ENCODE assay signal across 8 cellular contexts in the genomic region with DNA sequence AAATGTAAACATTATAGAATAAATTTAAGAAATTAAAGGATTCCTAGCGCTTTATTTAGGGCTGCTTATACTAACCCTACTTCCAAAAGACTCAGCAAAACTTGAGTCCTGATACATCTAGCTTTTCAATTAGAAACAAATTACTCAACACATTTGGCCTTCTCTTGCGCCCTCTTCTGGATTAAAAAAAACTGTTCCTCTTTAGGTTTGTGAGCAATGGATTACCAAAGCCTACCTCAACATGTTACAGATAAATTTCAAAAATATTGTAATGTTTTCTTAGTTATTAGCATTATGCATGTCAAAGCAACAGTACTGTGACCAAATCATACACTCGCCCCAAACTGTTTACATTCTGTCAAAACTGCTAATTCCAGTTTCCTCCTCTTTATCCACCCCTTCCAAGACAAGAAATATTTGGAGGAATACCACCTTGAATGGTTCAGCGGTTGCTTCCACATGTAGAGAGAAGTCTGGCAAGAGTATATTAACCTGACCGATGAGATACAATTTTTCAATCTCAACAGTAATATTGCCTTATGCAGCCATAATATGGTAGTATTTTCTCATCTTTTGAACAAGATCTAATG. TPM values are rescaled to one million over a fixed set of nuclear protein-coding genes. Genes with fewer than 3 reads are reported as not detected.
DNase-seq lines count a peak whose midpoint lies in the region; ATAC-seq lines count a peak whose summit lies in the region.

No MANE protein-coding gene starts in this region.

- DNase-seq in A172 (ENCODE audit: low spot score), result peak; percentile 82
- DNase-seq in ELR (ENCODE audit: low read depth), result peak; percentile 84
- DNase-seq in NCI-H1092 (lab: John Stamatoyannopoulos, UW), result peak; percentile 51
- DNase-seq in SKM-1 treated with dmso at 0.1 percent for 144 hours (lab: John Stamatoyannopoulos, UW; ENCODE audit: unreplicated experiment), result peak; percentile 78
- peak; percentile 35 to 46 (median 44) for DNase-seq in effector memory CD8-positive, alpha-beta T cell

- peak overlapping the region; percentile 74 to 81 for H3K4me3 Mint-ChIP-seq in effector memory CD8-positive, alpha-beta T cell

- peak overlapping the region in 1 of 2 donors; percentile 86 for H3K27ac ChIP-seq in mucosa of rectum (ENCODE audit: low read depth in 2 of 2, low read length in 2 of 2)

- peaks cover 69% of the 10 kb centered on the region for H3K36me3 Mint-ChIP-seq in effector memory CD8-positive, alpha-beta T cell (ENCODE audit: insufficient read depth)

- H3K27me3 ChIP-seq in mucosa of rectum (ENCODE audit: control insufficient read depth in 2 of 2, insufficient read depth in 2 of 2, low read length in 2 of 2), result no peaks in the 10 kb centered on the region

- H3K27ac Mint-ChIP-seq in effector memory CD8-positive, alpha-beta T cell, result peak overlapping the region; percentile 27 to 63

- H3K4me1 Mint-ChIP-seq in effector memory CD8-positive, alpha-beta T cell (ENCODE audit: low read depth in 2 of 2), result peaks cover 59 to 65% of the 10 kb centered on the region in 2 donors

- H3K4me3 ChIP-seq in mucosa of rectum (ENCODE audit: low read length in 2 of 2), result peak overlapping the region; percentile 84 to 99

- peak overlapping the region; percentile 61 to 85 for H3K9ac ChIP-seq in mucosa of rectum (ENCODE audit: low read depth in 1 of 2, low read length in 2 of 2)

- ATAC-seq in effector memory CD8-positive, alpha-beta T cell (replicated peaks), result no peak
- ATAC-seq in HG03159 (IDR thresholded peaks at IDR 0.05; ENCODE audit: unreplicated experiment), result no peak
- no peak for ATAC-seq in GM18867 (IDR thresholded peaks at IDR 0.05; ENCODE audit: unreplicated experiment)

- H3K27me3 Mint-ChIP-seq in effector memory CD8-positive, alpha-beta T cell, result no peaks in the 10 kb centered on the region

- H3K36me3 ChIP-seq in mucosa of rectum (ENCODE audit: control insufficient read depth in 2 of 2, insufficient read depth in 2 of 2, low read length in 2 of 2), result peaks cover 13 to 21% of the 10 kb centered on the region in 2 donors

- no peaks in the 10 kb centered on the region for H3K9me3 ChIP-seq in mucosa of rectum (ENCODE audit: control insufficient read depth in 2 of 2, low read length in 2 of 2)

- no peaks in the 10 kb centered on the region for H3K9me3 Mint-ChIP-seq in effector memory CD8-positive, alpha-beta T cell

- peaks cover 18 to 19% of the 10 kb centered on the region in 2 donors for H3K4me1 ChIP-seq in mucosa of rectum (ENCODE audit: control insufficient read depth in 2 of 2, insufficient read depth in 2 of 2, low read length in 2 of 2)

RNA-seq across cellular contexts. Expression of a gene that starts 2.7 kb away (rescaled TPM):
- total RNA-seq in A172 (2014; rRNA removed; shearing (Covaris generic)), result 55.7 and 59.3 TPM in 2 replicates

RNA-seq across cellular contexts. Expression of a gene that starts 44.6 kb away (rescaled TPM):
- total RNA-seq in A172 (2014; rRNA removed; shearing (Covaris generic)), result not detected in 2 replicates
